Comparison of ENCODE assay signal across 14 cellular contexts in genomic region chr1:173680152-173680551, GRCh38. TPM values are rescaled to one million over a fixed set of nuclear protein-coding genes. Genes with fewer than 3 reads are reported as not detected.
"Had no signal": no experiment of that assay in that cellular context is flagged by ENCODE, and none has a peak within 500 bp of the region (broad histone marks: within the 10 kb centered on the region; RNA-seq: fewer than 3 reads in every experiment).

No MANE protein-coding gene starts in this region.

RNA-seq across cellular contexts. Expression of gene ANKRD45, which starts 10.5 kb away (rescaled TPM):
- total RNA-seq: activated B cell treated with CpG ODN at 0.5 μM for 24 hours; activated CD4-positive, alpha-beta memory T cell treated with anti-CD3 and anti-CD28 coated beads for 36 hours; activated CD4-positive, alpha-beta memory T cell treated with anti-CD3 and anti-CD28 coated beads, Interleukin-2, amount 10 ng/mL, durations not matched to agents 7 days and 5 days; activated CD4-positive, alpha-beta T cell treated with anti-CD3 and anti-CD28 coated beads, Interleukin-2, amount 10 ng/mL, durations not matched to agents 24 days and 14 days; activated CD4-positive, alpha-beta T cell treated with anti-CD3 and anti-CD28 coated beads, Interleukin-2, amount 10 ng/mL, durations not matched to agents 7 days and 5 days; activated CD8-positive, alpha-beta memory T cell treated with anti-CD3 and anti-CD28 coated beads for 36 hours; activated CD8-positive, alpha-beta T cell treated with anti-CD3 and anti-CD28 coated beads for 36 hours; activated CD8-positive, alpha-beta T cell treated with anti-CD3 and anti-CD28 coated beads, Interleukin-2, amount 10 ng/mL, durations not matched to agents 7 days and 5 days; T-helper 1 cell treated with Interleukin-12 subunit alpha and Interleukin-12 subunit beta and Interleukin-4 antibody, amounts not matched to agents 30 ng/mL and 1 ng/mL, for 36 hours; T-helper 17 cell had no signal

RNA-seq across cellular contexts. Expression of gene TEX50, which starts 45.0 kb away (rescaled TPM):
- total RNA-seq: activated B cell treated with CpG ODN at 0.5 μM for 24 hours; activated CD4-positive, alpha-beta memory T cell treated with anti-CD3 and anti-CD28 coated beads for 36 hours; activated CD4-positive, alpha-beta memory T cell treated with anti-CD3 and anti-CD28 coated beads, Interleukin-2, amount 10 ng/mL, durations not matched to agents 7 days and 5 days; activated CD4-positive, alpha-beta T cell treated with anti-CD3 and anti-CD28 coated beads for 36 hours; activated CD4-positive, alpha-beta T cell treated with anti-CD3 and anti-CD28 coated beads, Interleukin-2, amount 10 ng/mL, durations not matched to agents 24 days and 14 days; activated CD4-positive, alpha-beta T cell treated with anti-CD3 and anti-CD28 coated beads, Interleukin-2, amount 10 ng/mL, durations not matched to agents 7 days and 5 days; activated CD8-positive, alpha-beta memory T cell treated with anti-CD3 and anti-CD28 coated beads for 36 hours; activated CD8-positive, alpha-beta memory T cell treated with anti-CD3 and anti-CD28 coated beads, Interleukin-2, amount 10 ng/mL, durations not matched to agents 7 days and 5 days; activated CD8-positive, alpha-beta T cell treated with anti-CD3 and anti-CD28 coated beads for 36 hours; activated CD8-positive, alpha-beta T cell treated with anti-CD3 and anti-CD28 coated beads, Interleukin-2, amount 10 ng/mL, durations not matched to agents 7 days and 5 days; T-helper 1 cell treated with Interleukin-12 subunit alpha and Interleukin-12 subunit beta and Interleukin-4 antibody, amounts not matched to agents 30 ng/mL and 1 ng/mL, for 36 hours; T-helper 17 cell; T-helper 2 cell treated with Interferon-gamma antibody and Interleukin-4, amounts not matched to agents 100 ng/mL and 5 ng/mL, for 36 hours; WTC11 had no signal
